ENCODE assay signal across 10 cellular contexts in genomic region chr7:47783456-47784240, GRCh38.
DNase-seq lines count a peak whose midpoint lies in the region; ATAC-seq and TF ChIP-seq lines count a peak whose summit lies in the region.
"Had no signal": no experiment of that assay in that cellular context is flagged by ENCODE, and none has a peak within 500 bp of the region (broad histone marks: within the 10 kb centered on the region; RNA-seq: fewer than 3 reads in every experiment).

No MANE protein-coding gene starts in this region.

- no peak overlapping the region for H4K91ac ChIP-seq in H9 (ENCODE audit: insufficient read length, low read depth, low read length)

- H4K8ac ChIP-seq in H9 (replicated peaks; ENCODE audit: insufficient read length, low read depth, low read length), result no peak overlapping the region

- peaks cover 4 to 5% of the 10 kb centered on the region in 2 experiments; a peak in 3 of 5 replicates for H3K9me3 Mint-ChIP-seq in H9
- H3K9me3 Mint-ChIP-seq: central memory CD8-positive, alpha-beta T cell had no signal

- no peak overlapping the region for H4K5ac ChIP-seq in H9 (ENCODE audit: insufficient read length, low read depth, low read length)

- no peaks in the 10 kb centered on the region for H3K79me2 ChIP-seq in H9 (ENCODE audit: insufficient read depth, low read length)

- H3K23me2 ChIP-seq in H9 (ENCODE audit: insufficient read length, low read depth, low read length, poor library complexity, severe bottlenecking), result no peaks in the 10 kb centered on the region

- H3K9ac ChIP-seq in H9 (ENCODE audit: extremely low read depth, insufficient read length, low read length), result no peak overlapping the region

- no peak overlapping the region for H3K23ac ChIP-seq in H9 (ENCODE audit: insufficient read length, low read depth, low read length)

- 38% methylated on average over 5 of the region's 5 CpGs for WGBS in suprapubic skin
- no CpG with 5 or more reads among the region's 5 CpGs for WGBS in H9 (ENCODE audit: extremely low coverage, insufficient read length, low lambda C conversion rate)

- H2BK15ac ChIP-seq in H9 (ENCODE audit: low read depth, low read length), result no peak overlapping the region; the same call in 1 of the 2 replicates

- no peak overlapping the region for H3K27ac Mint-ChIP-seq in H9

- peak; percentile 85 for DNase-seq in HS-27A (ENCODE audit: low read depth)
- DNase-seq in breast epithelium (ENCODE audit: low spot score in 2 of 2), result no peak
- DNase-seq in kidney tubule cell (ENCODE audit: low spot score), result peak; percentile 94
- no peak for DNase-seq in suprapubic skin (ENCODE audit: low spot score in 2 of 2)
- no peak for DNase-seq in activated CD4-positive, CD25-positive, alpha-beta regulatory T cell (lab: John Stamatoyannopoulos, UW)
- DNase-seq in H9, result no peak
- no peak for DNase-seq in NCI-H1417 treated with DMSO at 0.1 percent for 48 hours (lab: John Stamatoyannopoulos, UW)
- DNase-seq: T-helper 1 cell had no signal

- H2BK120ac ChIP-seq in H9 (ENCODE audit: low read depth, low read length, poor library complexity, severe bottlenecking), result no peak overlapping the region

- no peak overlapping the region for H2BK5ac ChIP-seq in H9 (ENCODE audit: insufficient read length, low read length)

- H3K36me3 ChIP-seq in breast epithelium (no peaks in the 10 kb centered on the region), suprapubic skin (no peaks in the 10 kb centered on the region)

- H3K4me1 ChIP-seq in breast epithelium (no peaks in the 10 kb centered on the region), suprapubic skin (peaks cover 12% of the 10 kb centered on the region), H9 (ENCODE audit: insufficient read depth, low read length) (no peaks in the 10 kb centered on the region; the same call in 1 of the 2 replicates)

- no peaks in the 10 kb centered on the region; the same call in 1 of the 2 replicates for H3K27me3 Mint-ChIP-seq in H9 (ENCODE audit: low read depth)
- H3K27me3 Mint-ChIP-seq: central memory CD8-positive, alpha-beta T cell had no signal

- TF ChIP-seq CTCF in breast epithelium (IDR thresholded peaks at IDR 0.05), result no peak
- no peak for TF ChIP-seq CTCF in suprapubic skin (IDR thresholded peaks at IDR 0.05)
- no peak for TF ChIP-seq CTCF in H9 (conservative IDR thresholded peaks at IDR 0.05)

- no peak overlapping the region for H3K4ac ChIP-seq in H9 (ENCODE audit: low read depth, low read length)

- no peak overlapping the region for H3K18ac ChIP-seq in H9 (ENCODE audit: insufficient read length, low read depth, low read length)

- no peak overlapping the region for H2BK20ac ChIP-seq in H9 (ENCODE audit: low read depth, low read length, poor library complexity, severe bottlenecking)

- no peak overlapping the region for H3K14ac ChIP-seq in H9 (ENCODE audit: insufficient read depth, low read length)

- no peak overlapping the region for H3K4me3 Mint-ChIP-seq in H9
- H3K4me3 Mint-ChIP-seq: central memory CD8-positive, alpha-beta T cell had no signal

- TF ChIP-seq EP300 in suprapubic skin (IDR thresholded peaks at IDR 0.05), result peak; percentile 30

- H3K9me3 ChIP-seq in breast epithelium (no peaks in the 10 kb centered on the region), suprapubic skin (no peaks in the 10 kb centered on the region), H9 (ENCODE audit: control insufficient read depth, low read depth, low read length) (no peaks in the 10 kb centered on the region)

- intact Hi-C loops in breast epithelium (cut with DNase I; ENCODE audit: low total_unique reads), result no loop called here

- H3K4me3 ChIP-seq in breast epithelium (no peak overlapping the region), suprapubic skin (no peak overlapping the region)

- no peak overlapping the region for H2AK5ac ChIP-seq in H9 (ENCODE audit: insufficient read length, low read length)

- TF ChIP-seq POLR2A in breast epithelium (IDR thresholded peaks at IDR 0.05) (no peak), suprapubic skin (IDR thresholded peaks at IDR 0.05) (no peak)

- H3K4me1 Mint-ChIP-seq in H9, result peaks cover 7 to 11% of the 10 kb centered on the region in 2 experiments
- H3K4me1 Mint-ChIP-seq: central memory CD8-positive, alpha-beta T cell had no signal

- no peaks in the 10 kb centered on the region for H3K27me3 ChIP-seq in breast epithelium
- H3K27me3 ChIP-seq in suprapubic skin, result no peaks in the 10 kb centered on the region
- no peaks in the 10 kb centered on the region for H3K27me3 ChIP-seq in H9 (ENCODE audit: insufficient read depth, low read length)

- H4K20me1 ChIP-seq in H9 (ENCODE audit: control insufficient read depth, insufficient read depth, insufficient read length), result no peaks in the 10 kb centered on the region

- H2BK12ac ChIP-seq in H9 (ENCODE audit: insufficient read length, low read depth, low read length), result no peak overlapping the region

- H3K4me2 ChIP-seq in H9 (ENCODE audit: insufficient read depth, insufficient read length, low read length), result no peak overlapping the region

- H3K27ac ChIP-seq in breast epithelium (peak overlapping the region; percentile 87), suprapubic skin (peak overlapping the region; percentile 68), H9 (ENCODE audit: insufficient read length, low read depth, low read length) (no peak overlapping the region)

- H2AFZ ChIP-seq in H9 (ENCODE audit: low read length), result no peak overlapping the region

- H3K79me1 ChIP-seq in H9 (ENCODE audit: insufficient read depth, low read depth, low read length, poor library complexity, severe bottlenecking), result no peaks in the 10 kb centered on the region

- H3K56ac ChIP-seq in H9 (ENCODE audit: insufficient read length, low read depth, low read length), result no peak overlapping the region

- ATAC-seq in HG02970 (IDR thresholded peaks at IDR 0.05; ENCODE audit: low FRiP score, unreplicated experiment), result no peak

- H3K36me3 Mint-ChIP-seq in H9 (ENCODE audit: insufficient read depth in 1 of 3, low read depth in 3 of 3), result 0 out of 7 replicates have a peak, but pooled peaks cover 0 to 3% (median 0%) of the 10 kb centered on the region in 3 experiments

- H3T11ph ChIP-seq in H9 (ENCODE audit: low read length), result no peak overlapping the region

Comparison
In these comparisons a context has a peak if more than half of its experiments do, and no peak if none do; other contexts are left out.
1. DNase-seq: peak in HS-27A (single experiment) and kidney tubule cell (single experiment); none in breast epithelium (0 of 2), suprapubic skin (0 of 2), activated CD4-positive, CD25-positive, alpha-beta regulatory T cell (0 of 4), H9 (single experiment) and NCI-H1417 treated with DMSO at 0.1 percent for 48 hours (single experiment).